Comparison of ENCODE assay signal across 18 cellular contexts in the genomic region with DNA sequence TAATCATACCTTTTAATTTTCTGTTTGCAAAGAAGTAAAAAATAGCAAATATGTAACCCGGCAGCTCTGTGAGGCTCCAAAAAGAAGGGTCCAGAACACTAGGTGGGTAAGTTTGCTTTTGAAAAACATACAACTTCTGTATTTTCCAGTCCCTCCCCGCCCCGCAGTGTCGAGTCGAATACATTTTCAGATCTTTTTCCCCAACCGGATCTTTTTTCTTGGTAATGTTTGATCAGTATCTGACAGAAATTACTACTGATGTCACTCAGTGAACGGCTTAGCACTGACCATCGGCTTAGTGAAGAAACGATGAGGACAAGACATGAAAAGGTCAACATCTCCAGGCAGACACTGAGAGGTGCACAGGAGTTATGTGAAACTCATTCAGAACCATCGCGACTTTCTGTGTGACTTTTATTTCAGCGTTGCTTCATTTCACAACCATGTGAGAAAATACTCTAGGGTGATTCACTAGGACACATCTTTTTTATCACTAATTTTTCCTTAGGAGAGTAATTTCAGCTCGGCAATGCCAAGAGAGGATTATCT. TPM values are rescaled to one million over a fixed set of nuclear protein-coding genes. Genes with fewer than 3 reads are reported as not detected.
DNase-seq lines count a peak whose midpoint lies in the region; ATAC-seq, FAIRE-seq and TF ChIP-seq lines count a peak whose summit lies in the region.
"Had no signal": no experiment of that assay in that cellular context is flagged by ENCODE, and none has a peak within 500 bp of the region (broad histone marks: within the 10 kb centered on the region; RNA-seq: fewer than 3 reads in every experiment).

No MANE protein-coding gene starts in this region.

- H3K9me3 ChIP-seq in keratinocyte (ENCODE audit: control insufficient read depth, low read depth, low read length) (no peaks in the 10 kb centered on the region), ascending aorta (no peaks in the 10 kb centered on the region)
- H3K9me3 ChIP-seq: left ventricle myocardium inferior had no signal

- H3K27me3 ChIP-seq in H7 (ENCODE audit: control insufficient read depth, insufficient read depth, low read length) (peaks cover 64% of the 10 kb centered on the region), keratinocyte (ENCODE audit: control insufficient read depth, extremely low read depth, insufficient read depth, low read length) (peaks cover 47% of the 10 kb centered on the region), ascending aorta (peaks cover 46% of the 10 kb centered on the region)

- H3K9me1 ChIP-seq in keratinocyte (ENCODE audit: control insufficient read depth, extremely low read depth, insufficient read depth, low read length), result no peaks in the 10 kb centered on the region

- H3K36me3 ChIP-seq in H7 (replicated peaks; ENCODE audit: control insufficient read depth, insufficient read depth, low read length) (no peaks in the 10 kb centered on the region), keratinocyte (ENCODE audit: control insufficient read depth in 2 of 2, extremely low read depth in 1 of 2, insufficient read depth in 2 of 2, low read length in 2 of 2) (no peaks in the 10 kb centered on the region), ascending aorta (no peaks in the 10 kb centered on the region)

- H3K4me1 ChIP-seq in keratinocyte (ENCODE audit: control insufficient read depth, extremely low read depth, insufficient read depth, low read length) (peaks cover 3% of the 10 kb centered on the region), ascending aorta (peaks cover 14 to 20% of the 10 kb centered on the region in 2 donors)

- no peaks in the 10 kb centered on the region for H3K79me2 ChIP-seq in keratinocyte (ENCODE audit: control insufficient read depth, insufficient read depth, low read length)

- ATAC-seq in stimulated activated naive B cell treated with anti-CD40 and anti-IgM and Interleukin-4, amounts not matched to agents 10 μg/mL and 1 μg/mL and 100 μg/mL, for 72 hours (replicated peaks), result no peak

- no peaks in the 10 kb centered on the region for H3K9me3 Mint-ChIP-seq in stimulated activated naive B cell treated with anti-CD40 and anti-IgM and Interleukin-4, amounts not matched to agents 10 μg/mL and 1 μg/mL and 100 μg/mL, for 72 hours
- no peaks in the 10 kb centered on the region for H3K9me3 Mint-ChIP-seq in activated CD4-positive, alpha-beta T cell treated with anti-CD3 and anti-CD28 coated beads, Interleukin-2, amount 10 ng/mL, durations not matched to agents 7 days and 5 days

- H3K4me3 ChIP-seq in H7 (ENCODE audit: insufficient read depth, low read depth, low read length), result peak overlapping the region; percentile 56; the same call in 1 of the 2 replicates
- H3K4me3 ChIP-seq in astrocyte of the cerebellum (ENCODE audit: low read depth, low read length), result peak overlapping the region; percentile 25
- H3K4me3 ChIP-seq in keratinocyte (ENCODE audit: control insufficient read depth in 2 of 3, extremely low read depth in 1 of 3, insufficient read depth in 2 of 3, low read depth in 1 of 3, low read length in 3 of 3), result no peak overlapping the region
- H3K4me3 ChIP-seq in ascending aorta, result peak overlapping the region in 1 of 2 donors; percentile 50

- FAIRE-seq in keratinocyte (lab: Jason Lieb, UNC), result peak; percentile 66

- H3K27me3 Mint-ChIP-seq in stimulated activated naive B cell treated with anti-CD40 and anti-IgM and Interleukin-4, amounts not matched to agents 10 μg/mL and 1 μg/mL and 100 μg/mL, for 72 hours, result peaks cover 28 to 45% of the 10 kb centered on the region in 2 donors
- peaks cover 54% of the 10 kb centered on the region for H3K27me3 Mint-ChIP-seq in activated CD4-positive, alpha-beta T cell treated with anti-CD3 and anti-CD28 coated beads, Interleukin-2, amount 10 ng/mL, durations not matched to agents 7 days and 5 days

- H4K20me1 ChIP-seq in keratinocyte (ENCODE audit: control insufficient read depth, extremely low read depth, insufficient read depth, low read length), result no peaks in the 10 kb centered on the region

- CTCF ChIA-PET in activated CD4-positive, alpha-beta T cell treated with anti-CD3 and anti-CD28 coated beads, Interleukin-2, amount 10 ng/mL, durations not matched to agents 7 days and 5 days (lab: Charles Lee), result interaction anchor here (0.6 to 4.0 kb wide), 2 partner anchors 13 to 23 kb away, joined by 3 to 18 read pairs; a partner anchor contains a TSS

- H3K4me3 Mint-ChIP-seq in stimulated activated naive B cell treated with anti-CD40 and anti-IgM and Interleukin-4, amounts not matched to agents 10 μg/mL and 1 μg/mL and 100 μg/mL, for 72 hours, result peak overlapping the region; percentile 43 to 48
- no peak overlapping the region for H3K4me3 Mint-ChIP-seq in activated CD4-positive, alpha-beta T cell treated with anti-CD3 and anti-CD28 coated beads, Interleukin-2, amount 10 ng/mL, durations not matched to agents 7 days and 5 days

- H3K27ac ChIP-seq in keratinocyte (ENCODE audit: control insufficient read depth, insufficient read depth, low read length) (no peak overlapping the region), caudate nucleus (ENCODE audit: low read depth, low read length) (no peak overlapping the region), ascending aorta (no peak overlapping the region)
- H3K27ac ChIP-seq: left ventricle myocardium inferior had no signal

- no peak overlapping the region for H2AFZ ChIP-seq in keratinocyte (ENCODE audit: control insufficient read depth, low read length)

- no peak overlapping the region for H3K9ac ChIP-seq in keratinocyte (ENCODE audit: control insufficient read depth, extremely low read depth, insufficient read depth, low read length)

- DNase-seq in H7 (peak; percentile 23), astrocyte of the cerebellum (ENCODE audit: low read depth) (no peak), keratinocyte (ENCODE audit: low read depth, low spot score) (no peak), hippocampal formation (lab: John Stamatoyannopoulos, UW) (no peak), caudate nucleus (lab: John Stamatoyannopoulos, UW) (no peak), ascending aorta (ENCODE audit: low spot score in 2 of 2) (no peak)
- no peak for DNase-seq in stimulated activated naive B cell treated with anti-CD40 and anti-IgM and Interleukin-4, amounts not matched to agents 10 μg/mL and 1 μg/mL and 100 μg/mL, for 72 hours
- DNase-seq in activated CD4-positive, alpha-beta T cell treated with anti-CD3 and anti-CD28 coated beads, Interleukin-2, amount 10 ng/mL, durations not matched to agents 7 days and 5 days, result no peak
- DNase-seq: activated CD4-positive, alpha-beta T cell treated with anti-CD3 and anti-CD28 coated beads, Interleukin-2, amount 50 U/mL, for 1 hour; activated gamma-delta T cell treated with Interleukin-2 at 50 U/mL for 16 hours; COR-L47; Kasumi-1; left ventricle myocardium inferior; NCI-H2107; posterior cingulate gyrus; stimulated activated CD4-positive, alpha-beta T cell treated with anti-CD3 and anti-CD28 coated beads, Interleukin-2, amount 100 ng/mL, for 48 hours; stimulated activated naive CD4-positive, alpha-beta T cell treated with Interleukin-2 at 50 U/mL for 16 hours; T-helper 1 cell had no signal

- H3K4me2 ChIP-seq in keratinocyte (ENCODE audit: control insufficient read depth, extremely low read depth, insufficient read depth, low read depth, low read length), result no peak overlapping the region

- no peak overlapping the region for H3K27ac Mint-ChIP-seq in stimulated activated naive B cell treated with anti-CD40 and anti-IgM and Interleukin-4, amounts not matched to agents 10 μg/mL and 1 μg/mL and 100 μg/mL, for 72 hours
- H3K27ac Mint-ChIP-seq in activated CD4-positive, alpha-beta T cell treated with anti-CD3 and anti-CD28 coated beads, Interleukin-2, amount 10 ng/mL, durations not matched to agents 7 days and 5 days, result no peak overlapping the region

- in situ Hi-C loops in astrocyte of the cerebellum (cut with HindIII; ENCODE audit: low sequenced_read_pairs), result no loop called here

- H3K4me1 Mint-ChIP-seq in stimulated activated naive B cell treated with anti-CD40 and anti-IgM and Interleukin-4, amounts not matched to agents 10 μg/mL and 1 μg/mL and 100 μg/mL, for 72 hours, result peaks cover 7 to 27% of the 10 kb centered on the region in 2 donors
- peaks cover 15% of the 10 kb centered on the region for H3K4me1 Mint-ChIP-seq in activated CD4-positive, alpha-beta T cell treated with anti-CD3 and anti-CD28 coated beads, Interleukin-2, amount 10 ng/mL, durations not matched to agents 7 days and 5 days

- POLR2A ChIA-PET in activated CD4-positive, alpha-beta T cell treated with anti-CD3 and anti-CD28 coated beads, Interleukin-2, amount 10 ng/mL, durations not matched to agents 7 days and 5 days (lab: Charles Lee), result no interaction called here

- TF ChIP-seq CTCF in astrocyte of the cerebellum (IDR thresholded peaks at IDR 0.05; ENCODE audit: low read depth, low read length, missing control alignments), result no peak
- no peak for TF ChIP-seq CTCF in keratinocyte (optimal IDR thresholded peaks at IDR 0.05 in 1 of 3, IDR thresholded peaks at IDR 0.05 in 1 of 3, conservative IDR thresholded peaks at IDR 0.05 in 1 of 3; ENCODE audit: extremely low read depth in 1 of 3, insufficient read depth in 2 of 3, low read length in 3 of 3)
- TF ChIP-seq CTCF in ascending aorta (IDR thresholded peaks at IDR 0.05), result no peak

- intact Hi-C loops in ascending aorta (cut with DNase I), result no loop called here

- peaks cover 7 to 9% of the 10 kb centered on the region in 2 donors for H3K36me3 Mint-ChIP-seq in stimulated activated naive B cell treated with anti-CD40 and anti-IgM and Interleukin-4, amounts not matched to agents 10 μg/mL and 1 μg/mL and 100 μg/mL, for 72 hours
- peaks cover 11% of the 10 kb centered on the region for H3K36me3 Mint-ChIP-seq in activated CD4-positive, alpha-beta T cell treated with anti-CD3 and anti-CD28 coated beads, Interleukin-2, amount 10 ng/mL, durations not matched to agents 7 days and 5 days (ENCODE audit: low read depth)

- dilution Hi-C loops in keratinocyte (cut with MboI; ENCODE audit: extremely low pct_ligation_motif_present, low sequenced_read_pairs), result no loop called here

RNA-seq across cellular contexts. Expression of a gene that starts 11.0 kb away (rescaled TPM):
- total RNA-seq in H7 (2014; rRNA removed; shearing (Covaris generic)), result 0.33 TPM in 1 of 2 replicates, not detected in the other
- polyA plus RNA-seq in keratinocyte, result not detected in 3 replicates
- not detected for polyA plus RNA-seq in keratinocyte (2011; ENCODE audit: low read depth)
- not detected in 2 replicates for polyA plus RNA-seq in keratinocyte (2011; cell fraction: cytosol; rRNA removed)
- not detected in 2 replicates for polyA plus RNA-seq in keratinocyte (2011; cell fraction: nucleus; rRNA removed)
- not detected in 2 replicates for polyA plus RNA-seq in keratinocyte (2012; ENCODE audit: low replicate concordance)
- not detected in 3 replicates for polyA minus RNA-seq in keratinocyte
- polyA minus RNA-seq in keratinocyte (2011; cell fraction: cytosol; rRNA and poly(A)+ RNA removed), result not detected
- polyA minus RNA-seq in keratinocyte (2011; cell fraction: nucleus; rRNA and poly(A)+ RNA removed), result not detected in 2 replicates
- under 1 TPM; 0.54 to 0.82 TPM for total RNA-seq in activated CD4-positive, alpha-beta T cell treated with anti-CD3 and anti-CD28 coated beads, Interleukin-2, amount 10 ng/mL, durations not matched to agents 7 days and 5 days
- not detected for total RNA-seq in ascending aorta
- total RNA-seq: left ventricle myocardium inferior had no signal

RNA-seq across cellular contexts. Expression of a gene that starts 36.3 kb away (rescaled TPM):
- 124 and 147 TPM in 2 replicates for total RNA-seq in H7 (2014; rRNA removed; shearing (Covaris generic))
- 176 to 230 TPM (median 219 TPM) in 3 replicates for polyA plus RNA-seq in keratinocyte
- 111 TPM for polyA plus RNA-seq in keratinocyte (2011; ENCODE audit: low read depth)
- polyA plus RNA-seq in keratinocyte (2011; cell fraction: cytosol; rRNA removed), result 148 and 221 TPM in 2 replicates
- 117 and 151 TPM in 2 replicates for polyA plus RNA-seq in keratinocyte (2011; cell fraction: nucleus; rRNA removed)
- polyA plus RNA-seq in keratinocyte (2012; ENCODE audit: low replicate concordance), result 137 and 198 TPM in 2 replicates
- 40.9 to 151 TPM (median 114 TPM) in 3 replicates for polyA minus RNA-seq in keratinocyte
- polyA minus RNA-seq in keratinocyte (2011; cell fraction: cytosol; rRNA and poly(A)+ RNA removed), result 85.4 TPM
- polyA minus RNA-seq in keratinocyte (2011; cell fraction: nucleus; rRNA and poly(A)+ RNA removed), result 32.6 and 66.9 TPM in 2 replicates
- total RNA-seq in activated CD4-positive, alpha-beta T cell treated with anti-CD3 and anti-CD28 coated beads, Interleukin-2, amount 10 ng/mL, durations not matched to agents 7 days and 5 days, result 10 to 100 TPM; 81.6 to 82.9 TPM
- 31.7 TPM for total RNA-seq in ascending aorta

Comparison
In these comparisons a context has a peak if more than half of its experiments do, and no peak if none do; other contexts are left out.
1. H3K4me3 ChIP-seq: peak in H7 (single experiment) and astrocyte of the cerebellum (single experiment); none in keratinocyte (0 of 3).